Comparison of ENCODE assay signal across 13 cellular contexts in the genomic region with DNA sequence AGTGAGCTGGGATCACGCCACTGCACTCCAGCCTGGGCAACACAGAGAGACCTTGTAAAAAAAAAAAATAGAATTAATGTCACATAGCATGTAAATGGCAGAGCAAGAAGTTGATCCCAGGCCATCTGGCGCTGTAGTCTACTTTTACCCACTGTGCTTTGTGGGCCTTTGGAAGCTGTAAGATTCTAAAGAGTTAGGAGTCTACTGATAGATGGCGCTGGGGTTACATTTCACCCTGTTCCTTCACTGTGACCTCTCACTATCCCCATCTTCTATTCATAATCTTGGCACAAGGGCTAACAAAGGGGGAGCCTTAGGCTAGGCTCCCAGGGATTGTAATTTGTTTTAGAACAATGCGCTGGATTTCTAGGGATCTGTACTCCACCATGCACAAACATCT. TPM values are rescaled to one million over a fixed set of nuclear protein-coding genes. Genes with fewer than 3 reads are reported as not detected.
DNase-seq lines count a peak whose midpoint lies in the region; ATAC-seq and TF ChIP-seq lines count a peak whose summit lies in the region.
"Had no signal": no experiment of that assay in that cellular context is flagged by ENCODE, and none has a peak within 500 bp of the region (broad histone marks: within the 10 kb centered on the region; RNA-seq: fewer than 3 reads in every experiment).

No MANE protein-coding gene starts in this region.

- H3K4me1 Mint-ChIP-seq in dendritic cell treated with granulocyte-macrophage colony-stimulating factor and Interleukin-4, amounts not matched to agents 40 ng/mL and 50 ng/mL, for 4 days (ENCODE audit: low read depth), result peaks cover 56% of the 10 kb centered on the region
- H3K4me1 Mint-ChIP-seq in stimulated activated effector memory CD8-positive, alpha-beta T cell treated with anti-CD3 and anti-CD28 coated beads, Interleukin-12 subunit alpha, Interleukin-12 subunit beta, amount 100 ng/mL, for 72 hours, result peaks cover 13% of the 10 kb centered on the region
- H3K4me1 Mint-ChIP-seq in mesothelial cell of epicardium, result no peaks in the 10 kb centered on the region

- no peak for TF ChIP-seq CTCF in mesothelial cell of epicardium (IDR thresholded peaks at IDR 0.05; ENCODE audit: unreplicated experiment)

- H3K4me3 Mint-ChIP-seq in dendritic cell treated with granulocyte-macrophage colony-stimulating factor and Interleukin-4, amounts not matched to agents 40 ng/mL and 50 ng/mL, for 4 days, result no peak overlapping the region
- H3K4me3 Mint-ChIP-seq in stimulated activated effector memory CD8-positive, alpha-beta T cell treated with anti-CD3 and anti-CD28 coated beads, Interleukin-12 subunit alpha, Interleukin-12 subunit beta, amount 100 ng/mL, for 72 hours, result no peak overlapping the region
- H3K4me3 Mint-ChIP-seq in mesothelial cell of epicardium, result no peak overlapping the region

- peak; percentile 8 for DNase-seq in stimulated activated CD4-positive, alpha-beta T cell treated with anti-CD3 and anti-CD28 coated beads, Interleukin-15, amount 100 ng/mL, for 24 hours
- no peak for DNase-seq in stimulated activated CD4-positive, alpha-beta T cell treated with anti-CD3 and anti-CD28 coated beads, Interleukin-12 subunit alpha, Interleukin-12 subunit beta, amount 100 ng/mL, for 4 hours
- peak; percentile 62 for DNase-seq in M059J (ENCODE audit: low read depth)
- DNase-seq in stimulated activated effector memory CD8-positive, alpha-beta T cell treated with anti-CD3 and anti-CD28 coated beads, Interleukin-12 subunit alpha, Interleukin-12 subunit beta, amount 100 ng/mL, for 72 hours (ENCODE audit: low spot score in 2 of 2), result no peak
- DNase-seq in mesothelial cell of epicardium (ENCODE audit: low spot score in 2 of 2, unreplicated experiment in 2 of 2), result no peak
- DNase-seq in epidermal melanocyte (ENCODE audit: insufficient read length, low spot score), result no peak
- DNase-seq: activated T-cell treated with anti-CD3 and anti-CD28 coated beads, Interleukin-2, amount 50 U/mL, for 48 hours; brain microvascular endothelial cell; NCI-H146; small intestine; uterus had no signal

- peak overlapping the region; percentile 97 for H3K27ac Mint-ChIP-seq in dendritic cell treated with granulocyte-macrophage colony-stimulating factor and Interleukin-4, amounts not matched to agents 40 ng/mL and 50 ng/mL, for 4 days
- no peak overlapping the region for H3K27ac Mint-ChIP-seq in stimulated activated effector memory CD8-positive, alpha-beta T cell treated with anti-CD3 and anti-CD28 coated beads, Interleukin-12 subunit alpha, Interleukin-12 subunit beta, amount 100 ng/mL, for 72 hours
- no peak overlapping the region for H3K27ac Mint-ChIP-seq in mesothelial cell of epicardium

- H3K36me3 Mint-ChIP-seq in dendritic cell treated with granulocyte-macrophage colony-stimulating factor and Interleukin-4, amounts not matched to agents 40 ng/mL and 50 ng/mL, for 4 days (ENCODE audit: low read depth), result no peaks in the 10 kb centered on the region
- H3K36me3 Mint-ChIP-seq in stimulated activated effector memory CD8-positive, alpha-beta T cell treated with anti-CD3 and anti-CD28 coated beads, Interleukin-12 subunit alpha, Interleukin-12 subunit beta, amount 100 ng/mL, for 72 hours, result no peaks in the 10 kb centered on the region
- H3K36me3 Mint-ChIP-seq in mesothelial cell of epicardium, result no peaks in the 10 kb centered on the region

- intact Hi-C loops in dendritic cell treated with granulocyte-macrophage colony-stimulating factor and Interleukin-4, amounts not matched to agents 40 ng/mL and 50 ng/mL, for 4 days (cut with micrococcal nuclease), result loop anchor here (10.0 kb wide), 1 partner anchor 202 kb away; no protein-coding TSS in a partner anchor

- no peaks in the 10 kb centered on the region for H3K9me3 Mint-ChIP-seq in dendritic cell treated with granulocyte-macrophage colony-stimulating factor and Interleukin-4, amounts not matched to agents 40 ng/mL and 50 ng/mL, for 4 days
- no peaks in the 10 kb centered on the region for H3K9me3 Mint-ChIP-seq in stimulated activated effector memory CD8-positive, alpha-beta T cell treated with anti-CD3 and anti-CD28 coated beads, Interleukin-12 subunit alpha, Interleukin-12 subunit beta, amount 100 ng/mL, for 72 hours
- peaks cover 7% of the 10 kb centered on the region for H3K9me3 Mint-ChIP-seq in mesothelial cell of epicardium

- peak; percentile 31 for ATAC-seq in stimulated activated effector memory CD8-positive, alpha-beta T cell treated with anti-CD3 and anti-CD28 coated beads, Interleukin-12 subunit alpha, Interleukin-12 subunit beta, amount 100 ng/mL, for 72 hours
- ATAC-seq in HG03378 (IDR thresholded peaks at IDR 0.05; ENCODE audit: unreplicated experiment), result no peak

- no peaks in the 10 kb centered on the region for H3K27me3 Mint-ChIP-seq in dendritic cell treated with granulocyte-macrophage colony-stimulating factor and Interleukin-4, amounts not matched to agents 40 ng/mL and 50 ng/mL, for 4 days
- H3K27me3 Mint-ChIP-seq in mesothelial cell of epicardium (ENCODE audit: low read depth), result peaks cover 44% of the 10 kb centered on the region

RNA-seq across cellular contexts. Expression of a gene that starts 24.4 kb away (rescaled TPM):
- total RNA-seq in M059J (2014; rRNA removed; shearing (Covaris generic)), result not detected in 2 replicates
- total RNA-seq in mesothelial cell of epicardium, result not detected in 3 replicates
- total RNA-seq: uterus had no signal

RNA-seq across cellular contexts. Expression of a gene that starts 41.8 kb away (rescaled TPM):
- total RNA-seq in M059J (2014; rRNA removed; shearing (Covaris generic)), result 0.07 TPM in 1 of 2 replicates, not detected in the other
- not detected in 3 replicates for total RNA-seq in mesothelial cell of epicardium

Comparison
In these comparisons a context has a peak if more than half of its experiments do, and no peak if none do; other contexts are left out.
1. DNase-seq: peak in stimulated activated CD4-positive, alpha-beta T cell treated with anti-CD3 and anti-CD28 coated beads, Interleukin-15, amount 100 ng/mL, for 24 hours (single experiment) and M059J (single experiment); none in stimulated activated CD4-positive, alpha-beta T cell treated with anti-CD3 and anti-CD28 coated beads, Interleukin-12 subunit alpha, Interleukin-12 subunit beta, amount 100 ng/mL, for 4 hours (single experiment), stimulated activated effector memory CD8-positive, alpha-beta T cell treated with anti-CD3 and anti-CD28 coated beads, Interleukin-12 subunit alpha, Interleukin-12 subunit beta, amount 100 ng/mL, for 72 hours (0 of 2), mesothelial cell of epicardium (0 of 2) and epidermal melanocyte (single experiment).